1 cellular context compared by ENCODE assay signal in genomic region chr18:36297419-36298112, GRCh38.
TF ChIP-seq lines count a peak whose summit lies in the region.

Gene FHOD3 (plus strand): TSS chr18:36297713. CDS start chr18:36297836, 123 bp downstream.

TF ChIP-seq in GM12878, 131 proteins besides CTCF, POLR2A, EP300 and RAD21 (continued from another document):
- TF ChIP-seq, protein P1, sequence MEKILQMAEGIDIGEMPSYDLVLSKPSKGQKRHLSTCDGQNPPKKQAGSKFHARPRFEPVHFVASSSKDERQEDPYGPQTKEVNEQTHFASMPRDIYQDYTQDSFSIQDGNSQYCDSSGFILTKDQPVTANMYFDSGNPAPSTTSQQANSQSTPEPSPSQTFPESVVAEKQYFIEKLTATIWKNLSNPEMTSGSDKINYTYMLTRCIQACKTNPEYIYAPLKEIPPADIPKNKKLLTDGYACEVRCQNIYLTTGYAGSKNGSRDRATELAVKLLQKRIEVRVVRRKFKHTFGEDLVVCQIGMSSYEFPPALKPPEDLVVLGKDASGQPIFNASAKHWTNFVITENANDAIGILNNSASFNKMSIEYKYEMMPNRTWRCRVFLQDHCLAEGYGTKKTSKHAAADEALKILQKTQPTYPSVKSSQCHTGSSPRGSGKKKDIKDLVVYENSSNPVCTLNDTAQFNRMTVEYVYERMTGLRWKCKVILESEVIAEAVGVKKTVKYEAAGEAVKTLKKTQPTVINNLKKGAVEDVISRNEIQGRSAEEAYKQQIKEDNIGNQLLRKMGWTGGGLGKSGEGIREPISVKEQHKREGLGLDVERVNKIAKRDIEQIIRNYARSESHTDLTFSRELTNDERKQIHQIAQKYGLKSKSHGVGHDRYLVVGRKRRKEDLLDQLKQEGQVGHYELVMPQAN (conservative IDR thresholded peaks at IDR 0.05): peak; percentile 71
- TF ChIP-seq BHLHE40 (IDR thresholded peaks at IDR 0.05; ENCODE audit: borderline replicate concordance in 1 of 2, low read depth in 2 of 2, low read length in 1 of 2) (peak; percentile 84 to 97), ZZZ3 (IDR thresholded peaks at IDR 0.05; ENCODE audit: control insufficient read depth, insufficient read length, low read depth) (no peak), SUZ12 (IDR thresholded peaks at IDR 0.05; ENCODE audit: unreplicated experiment) (peak; percentile 52), DPF2 (IDR thresholded peaks at IDR 0.05) (0 out of 2 replicates have a peak, but pooled peaks have one; percentile 20), RB1 (IDR thresholded peaks at IDR 0.05; ENCODE audit: borderline replicate concordance) (peak; percentile 64; the same call in 1 of the 2 replicates), SRF (IDR thresholded peaks at IDR 0.05; ENCODE audit: low read depth in 2 of 2, low read length in 2 of 2) (no peak)
